8 cellular contexts compared by ENCODE assay signal in the genomic region with DNA sequence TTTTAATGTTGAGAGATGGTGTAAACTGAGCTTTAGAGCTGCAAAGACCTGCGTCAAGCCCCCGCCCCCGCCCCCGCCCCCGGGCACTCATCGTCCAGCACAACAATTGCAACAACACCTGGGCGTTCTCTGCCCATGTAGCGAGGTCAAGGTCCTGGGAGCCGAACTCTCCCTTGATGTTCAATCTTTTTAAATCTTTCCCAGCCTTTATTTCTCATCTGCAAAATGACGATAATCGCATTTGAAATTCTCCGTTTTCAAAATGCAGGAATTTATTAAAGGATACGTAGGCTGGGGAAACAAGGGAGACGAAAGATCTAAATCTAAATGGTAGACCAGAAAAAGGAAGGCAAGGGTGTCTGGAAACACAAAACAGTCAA. TPM values are rescaled to one million over a fixed set of nuclear protein-coding genes. Genes with fewer than 3 reads are reported as not detected.
A peak's percentile ranks its signal among the peaks of the same experiment; 100 is the strongest.
DNase-seq lines count a peak whose midpoint lies in the region; ATAC-seq and TF ChIP-seq lines count a peak whose summit lies in the region.

No MANE protein-coding gene starts in this region.

- H3K27ac Mint-ChIP-seq in naive thymus-derived CD4-positive, alpha-beta T cell = no peak overlapping the region
- no peak overlapping the region for H3K27ac Mint-ChIP-seq in glutamatergic neuron (ENCODE audit: unreplicated experiment)
- H3K27ac Mint-ChIP-seq in immature natural killer cell = no peak overlapping the region

- H3K79me2 ChIP-seq in GM23248 (ENCODE audit: insufficient read depth) = peaks cover 43% of the 10 kb centered on the region

- H3K27me3 Mint-ChIP-seq in naive thymus-derived CD4-positive, alpha-beta T cell = no peaks in the 10 kb centered on the region
- H3K27me3 Mint-ChIP-seq in glutamatergic neuron (ENCODE audit: unreplicated experiment) (peaks cover 2% of the 10 kb centered on the region), immature natural killer cell (ENCODE audit: low read depth in 3 of 3) (peaks cover 0 to 1% (median 0%) of the 10 kb centered on the region in 3 donors)

- peak overlapping the region; percentile 88 for H2AFZ ChIP-seq in GM23248

- peaks cover 25% of the 10 kb centered on the region for H3F3A ChIP-seq in GM23248 (ENCODE audit: insufficient read depth)

- intact Hi-C loops in naive thymus-derived CD4-positive, alpha-beta T cell (cut with micrococcal nuclease) = loop anchor here (1.0 to 10.0 kb wide), 10 partner anchors 26 to 1835 kb away; partner anchors contain the start of genes KLHL2 (in 2 of the 2), TMEM192 (in 2 of the 2) and TMA16 (in 1 of the 2)

- in situ Hi-C loops in GM23248 (cut with MboI) = no loop called here

- H4K20me1 ChIP-seq in GM23248 (ENCODE audit: insufficient read depth) = no peaks in the 10 kb centered on the region

- TF ChIP-seq POLR2A in Peyer's patch (IDR thresholded peaks at IDR 0.05) (no peak), erythroblast (IDR thresholded peaks at IDR 0.05; ENCODE audit: low read length) (no peak)

- POLR2A ChIA-PET in naive thymus-derived CD4-positive, alpha-beta T cell (lab: Charles Lee) = interaction anchor here (0.7 to 2.5 kb wide), 10 partner anchors 12 to 214 kb away, joined by 3 to 7 read pairs (median 4); partner anchors contain the start of gene TMEM192

- H3K36me3 Mint-ChIP-seq in naive thymus-derived CD4-positive, alpha-beta T cell = peaks cover 0 to 21% (median 12%) of the 10 kb centered on the region in 5 donors
- peaks cover 6% of the 10 kb centered on the region for H3K36me3 Mint-ChIP-seq in glutamatergic neuron (ENCODE audit: unreplicated experiment)
- peaks cover 0 to 2% (median 0%) of the 10 kb centered on the region in 3 donors for H3K36me3 Mint-ChIP-seq in immature natural killer cell

- no peaks in the 10 kb centered on the region for H3K9me3 Mint-ChIP-seq in naive thymus-derived CD4-positive, alpha-beta T cell
- no peaks in the 10 kb centered on the region for H3K9me3 Mint-ChIP-seq in glutamatergic neuron (ENCODE audit: unreplicated experiment)
- no peaks in the 10 kb centered on the region for H3K9me3 Mint-ChIP-seq in immature natural killer cell

- H3K4me1 ChIP-seq in GM23248 (ENCODE audit: insufficient read depth) (peaks cover 32% of the 10 kb centered on the region), Peyer's patch (peaks cover 0 to 34% (median 0%) of the 10 kb centered on the region in 4 donors)
- peaks cover 18 to 31% of the 10 kb centered on the region in 2 donors for H3K4me1 ChIP-seq in naive thymus-derived CD4-positive, alpha-beta T cell (ENCODE audit: control insufficient read depth in 2 of 2, insufficient read depth in 2 of 2, low read length in 2 of 2)

- no peaks in the 10 kb centered on the region for H3K9me2 ChIP-seq in GM23248 (ENCODE audit: insufficient read depth)

- H3K4me1 Mint-ChIP-seq in naive thymus-derived CD4-positive, alpha-beta T cell = peaks cover 16 to 36% (median 25%) of the 10 kb centered on the region in 7 donors
- H3K4me1 Mint-ChIP-seq in glutamatergic neuron (ENCODE audit: low read depth, unreplicated experiment) (peaks cover 13% of the 10 kb centered on the region), immature natural killer cell (peaks cover 0 to 27% of the 10 kb centered on the region in 2 donors)

- no peak overlapping the region for H3K4me3 Mint-ChIP-seq in naive thymus-derived CD4-positive, alpha-beta T cell
- H3K4me3 Mint-ChIP-seq in glutamatergic neuron (ENCODE audit: unreplicated experiment) (no peak overlapping the region), immature natural killer cell (no peak overlapping the region)

- TF ChIP-seq CTCF in Peyer's patch (IDR thresholded peaks at IDR 0.05) (no peak), glutamatergic neuron (IDR thresholded peaks at IDR 0.05; ENCODE audit: partially characterized antibody, unreplicated experiment) (no peak)

- H3K4me2 ChIP-seq in GM23248 (ENCODE audit: unreplicated experiment) = peak overlapping the region; percentile 79

- CTCF ChIA-PET in naive thymus-derived CD4-positive, alpha-beta T cell (lab: Charles Lee) = interaction anchor here (1.0 kb wide), 1 partner anchor 196 kb away, joined by 3 read pairs; no protein-coding TSS in a partner anchor

- 0 to 1% methylated on average over 11 to 13 of the region's 14 CpGs for whole genome bisulfite sequencing in GM23248 (ENCODE audit: low coverage in 1 of 2, low lambda C conversion rate in 2 of 2, missing lambda C conversion rate in 2 of 2), 2 experiments

- H3K36me3 ChIP-seq in GM23248 (ENCODE audit: low read depth) = no peaks in the 10 kb centered on the region
- no peaks in the 10 kb centered on the region for H3K36me3 ChIP-seq in Peyer's patch
- H3K36me3 ChIP-seq in naive thymus-derived CD4-positive, alpha-beta T cell (ENCODE audit: control insufficient read depth in 2 of 3, insufficient read depth in 3 of 3, low read length in 3 of 3) = no peaks in the 10 kb centered on the region

- no peak for ATAC-seq in naive thymus-derived CD4-positive, alpha-beta T cell

- H3K4me3 ChIP-seq in GM23248 (peak overlapping the region; percentile 85), Peyer's patch (peak overlapping the region; percentile 72 to 90 (median 81))
- H3K4me3 ChIP-seq in naive thymus-derived CD4-positive, alpha-beta T cell (ENCODE audit: low read length) = peak overlapping the region; percentile 82

- H3K9me3 ChIP-seq in GM23248 (ENCODE audit: low read depth) (no peaks in the 10 kb centered on the region), Peyer's patch (no peaks in the 10 kb centered on the region)
- H3K9me3 ChIP-seq in naive thymus-derived CD4-positive, alpha-beta T cell (ENCODE audit: control insufficient read depth in 2 of 3, low read length in 3 of 3) = no peaks in the 10 kb centered on the region

- peak overlapping the region; percentile 91 for H3K9ac ChIP-seq in GM23248

- H3K27me3 ChIP-seq in GM23248 (replicated peaks; ENCODE audit: insufficient read depth) = no peaks in the 10 kb centered on the region
- no peaks in the 10 kb centered on the region for H3K27me3 ChIP-seq in Peyer's patch
- no peaks in the 10 kb centered on the region for H3K27me3 ChIP-seq in naive thymus-derived CD4-positive, alpha-beta T cell (ENCODE audit: control insufficient read depth in 2 of 2, insufficient read depth in 2 of 2, low read length in 2 of 2)

- H3K27ac ChIP-seq in GM23248 = peak overlapping the region; percentile 91
- H3K27ac ChIP-seq in Peyer's patch = peak overlapping the region; percentile 77 to 85 (median 79)
- H3K27ac ChIP-seq in naive thymus-derived CD4-positive, alpha-beta T cell (ENCODE audit: low read depth, low read length) = peak overlapping the region; percentile 76

- DNase-seq in Daoy (ENCODE audit: low read depth) = peak; percentile 15
- DNase-seq in GM23248 = peak; percentile 55
- DNase-seq in Peyer's patch = peak; percentile 32 to 71 (median 71)
- peak; percentile 58 to 73 for DNase-seq in erythroblast (lab: John Stamatoyannopoulos, UW)
- DNase-seq in naive thymus-derived CD4-positive, alpha-beta T cell = peak in 1 of 9 donors; percentile 22
- no peak for DNase-seq in glutamatergic neuron
- no peak for DNase-seq in activated CD8-positive, alpha-beta memory T cell treated with anti-CD3 and anti-CD28 coated beads, Interleukin-2, amount 50 U/mL, for 48 hours
- DNase-seq in immature natural killer cell = no peak

RNA-seq across cellular contexts. Expression of gene MSMO1, which starts 0.6 kb away (rescaled TPM):
- total RNA-seq in Daoy (2014; rRNA removed; shearing (Covaris generic)) = 41.6 and 41.8 TPM in 2 replicates
- 72.2 and 80.9 TPM in 2 replicates for total RNA-seq in GM23248 (2014; rRNA removed; shearing (Covaris generic))
- polyA plus RNA-seq in GM23248 (2016; fragmentation: Nextera tagmentation; extraction: Ambion mirVana) = 70.9 and 72.7 TPM in 2 replicates
- 100 to 1,000 TPM in 3 of 4 donors, 10 to 100 TPM in 1; 10.7 to 148 (median 111) TPM for total RNA-seq in Peyer's patch
- total RNA-seq in naive thymus-derived CD4-positive, alpha-beta T cell = 10 to 100 TPM in 4 of 5 experiments, 1 to 10 TPM in 1; 9.6 to 37.9 (median 24.6) TPM
- 10 to 100 TPM; 16.1 to 22.8 TPM for polyA plus RNA-seq in naive thymus-derived CD4-positive, alpha-beta T cell
- 180 TPM for total RNA-seq in glutamatergic neuron (ENCODE audit: unreplicated experiment)
- polyA plus RNA-seq in immature natural killer cell = 10 to 100 TPM; 22.2 to 23.8 (median 22.5) TPM

RNA-seq across cellular contexts. Expression of gene CPE, which starts 52.0 kb away (rescaled TPM):
- total RNA-seq in Daoy (2014; rRNA removed; shearing (Covaris generic)) = 9.8 and 10.2 TPM in 2 replicates
- total RNA-seq in GM23248 (2014; rRNA removed; shearing (Covaris generic)) = 66.9 and 77.9 TPM in 2 replicates
- polyA plus RNA-seq in GM23248 (2016; fragmentation: Nextera tagmentation; extraction: Ambion mirVana) (51.0 and 53.9 TPM in 2 replicates), immature natural killer cell (not detected)
- total RNA-seq in Peyer's patch (10 to 100 TPM; 23.6 to 31.3 (median 25.8) TPM), glutamatergic neuron (ENCODE audit: unreplicated experiment) (253 TPM)
- not detected for total RNA-seq in naive thymus-derived CD4-positive, alpha-beta T cell
- under 1 TPM; 0.09 to 0.10 TPM for polyA plus RNA-seq in naive thymus-derived CD4-positive, alpha-beta T cell

Comparison
In these comparisons a context has a peak if more than half of its experiments do, and no peak if none do; other contexts are left out.
1. DNase-seq: peak in Daoy (single experiment), GM23248 (single experiment), Peyer's patch (3 of 3) and erythroblast (2 of 2); none in glutamatergic neuron (single experiment), activated CD8-positive, alpha-beta memory T cell treated with anti-CD3 and anti-CD28 coated beads, Interleukin-2, amount 50 U/mL, for 48 hours (single experiment) and immature natural killer cell (0 of 3).
2. RNA of gene CPE, which starts 52.0 kb away (total RNA-seq): 253 TPM in glutamatergic neuron (single experiment), 66.9 to 77.9 TPM in GM23248, 23.6 to 31.3 TPM in Peyer's patch and 9.8 to 10.2 TPM in Daoy; not detected in naive thymus-derived CD4-positive, alpha-beta T cell; every median in the first group is over 10 times any median in the second.
3. Peak in every context shown above with its lines, with median percentiles within 50 percentile points of each other: H3K27ac ChIP-seq and H3K4me3 ChIP-seq.